In genomic region chr5:424259-425110, GRCh38 we compare ENCODE assay signal across 8 cellular contexts. TPM values are rescaled to one million over a fixed set of nuclear protein-coding genes. Genes with fewer than 3 reads are reported as not detected.
DNase-seq lines count a peak whose midpoint lies in the region; ATAC-seq, FAIRE-seq and TF ChIP-seq lines count a peak whose summit lies in the region.

No MANE protein-coding gene starts in this region.

- peaks cover 15% of the 10 kb centered on the region for H3K4me1 Mint-ChIP-seq in activated T-helper 2 cell treated with anti-CD3 and anti-CD28 coated beads, Interferon-gamma antibody, Interleukin-2, Interleukin-4, amounts not matched to agents 10 μg/mL and 5 μg/mL and 100 μg/mL, durations not matched to agents 14 hours and 24 hours and 36 hours (ENCODE audit: low read depth)

- no peak overlapping the region for H3K4me2 ChIP-seq in HepG2 (ENCODE audit: low read depth, low read length)

- H3K9me3 ChIP-seq in lower lobe of right lung (no peaks in the 10 kb centered on the region), HepG2 (ENCODE audit: low read length) (no peaks in the 10 kb centered on the region)

- in situ Hi-C loops in HepG2 (cut with HindIII; ENCODE audit: extremely low pct_ligation_motif_present, low pct_unique_long_range_greater_than_20kb) = no loop called here

- WGBS in HepG2 (ENCODE audit: low lambda C conversion rate) = 80% methylated on average over 10 of the region's 11 CpGs

- POLR2A ChIA-PET in HepG2 (lab: Yijun Ruan, JAX) = no interaction called here

- TF ChIP-seq RAD21 in HepG2 (CRISPR knock-in tag; IDR thresholded peaks at IDR 0.05) = no peak

- TF ChIP-seq EP300 in HepG2 (IDR thresholded peaks at IDR 0.05; ENCODE audit: low read depth in 2 of 2, low read length in 2 of 2) = no peak
- no peak for TF ChIP-seq EP300 in HepG2 (CRISPR knock-in tag; IDR thresholded peaks at IDR 0.05; ENCODE audit: borderline replicate concordance)

- H3K36me3 Mint-ChIP-seq in activated T-helper 2 cell treated with anti-CD3 and anti-CD28 coated beads, Interferon-gamma antibody, Interleukin-2, Interleukin-4, amounts not matched to agents 10 μg/mL and 5 μg/mL and 100 μg/mL, durations not matched to agents 14 hours and 24 hours and 36 hours (ENCODE audit: low read depth) = peaks cover 52% of the 10 kb centered on the region

- no peak for FAIRE-seq in HepG2 (lab: Jason Lieb, UNC)

- CTCF ChIA-PET in HepG2 (lab: Yijun Ruan, JAX; ENCODE audit: low intra/inter-chr PET ratio, low total read pairs) = no interaction called here

- H3K36me3 ChIP-seq in lower lobe of right lung = peaks cover 4% of the 10 kb centered on the region
- H3K36me3 ChIP-seq in HepG2 (replicated peaks in 1 of 2; ENCODE audit: control insufficient read depth in 1 of 2, insufficient read depth in 2 of 2, low read length in 2 of 2) = no peaks in the 10 kb centered on the region

- no peaks in the 10 kb centered on the region for H4K20me1 ChIP-seq in HepG2 (ENCODE audit: insufficient read depth, low read length)

- ATAC-seq in GM19328 (IDR thresholded peaks at IDR 0.05; ENCODE audit: unreplicated experiment) (peak; percentile 85), HG03103 (IDR thresholded peaks at IDR 0.05; ENCODE audit: low read depth, unreplicated experiment) (peak; percentile 80), lower lobe of right lung (no peak), HepG2 (no peak)

- H3K27me3 Mint-ChIP-seq in activated T-helper 2 cell treated with anti-CD3 and anti-CD28 coated beads, Interferon-gamma antibody, Interleukin-2, Interleukin-4, amounts not matched to agents 10 μg/mL and 5 μg/mL and 100 μg/mL, durations not matched to agents 14 hours and 24 hours and 36 hours (ENCODE audit: low read depth) = no peaks in the 10 kb centered on the region

- H3K9me3 Mint-ChIP-seq in activated T-helper 2 cell treated with anti-CD3 and anti-CD28 coated beads, Interferon-gamma antibody, Interleukin-2, Interleukin-4, amounts not matched to agents 10 μg/mL and 5 μg/mL and 100 μg/mL, durations not matched to agents 14 hours and 24 hours and 36 hours = no peaks in the 10 kb centered on the region

- H2AFZ ChIP-seq in HepG2 (ENCODE audit: low read length) = no peak overlapping the region

- TF ChIP-seq CTCF in lower lobe of right lung (IDR thresholded peaks at IDR 0.05) = no peak
- TF ChIP-seq CTCF in HepG2 (CRISPR knock-in tag; IDR thresholded peaks at IDR 0.05) = no peak

- H3K4me3 Mint-ChIP-seq in activated T-helper 2 cell treated with anti-CD3 and anti-CD28 coated beads, Interferon-gamma antibody, Interleukin-2, Interleukin-4, amounts not matched to agents 10 μg/mL and 5 μg/mL and 100 μg/mL, durations not matched to agents 14 hours and 24 hours and 36 hours (ENCODE audit: low read depth) = no peak overlapping the region

- peak overlapping the region; percentile 38 for H3K27ac Mint-ChIP-seq in activated T-helper 2 cell treated with anti-CD3 and anti-CD28 coated beads, Interferon-gamma antibody, Interleukin-2, Interleukin-4, amounts not matched to agents 10 μg/mL and 5 μg/mL and 100 μg/mL, durations not matched to agents 14 hours and 24 hours and 36 hours

- H3K27me3 ChIP-seq in lower lobe of right lung (ENCODE audit: low read depth) (no peaks in the 10 kb centered on the region), HepG2 (ENCODE audit: control insufficient read depth in 1 of 2, insufficient read depth in 2 of 2, low read length in 2 of 2) (no peaks in the 10 kb centered on the region)

- DNase-seq in EH (ENCODE audit: low read depth) = peak; percentile 82
- no peak for DNase-seq in activated T-helper 2 cell treated with anti-CD3 and anti-CD28 coated beads, Interferon-gamma antibody, Interleukin-2, Interleukin-4, amounts not matched to agents 10 μg/mL and 5 μg/mL and 100 μg/mL, durations not matched to agents 14 hours and 24 hours and 36 hours (ENCODE audit: low spot score)
- DNase-seq in lower lobe of right lung = no peak
- no peak for DNase-seq in SW 1271 (lab: John Stamatoyannopoulos, UW)
- DNase-seq in mucosa of gallbladder (ENCODE audit: low spot score) = no peak
- no peak for DNase-seq in HepG2 (ENCODE audit: low spot score)

- no peak overlapping the region for H3K9ac ChIP-seq in HepG2 (ENCODE audit: insufficient read depth, low read depth, low read length)

- TF ChIP-seq POLR2A in HepG2 (IDR thresholded peaks at IDR 0.05; ENCODE audit: insufficient read depth in 1 of 2, low read depth in 2 of 2, low read length in 2 of 2) = no peak

- H3K27ac ChIP-seq in lower lobe of right lung = no peak overlapping the region
- no peak overlapping the region for H3K27ac ChIP-seq in HepG2 (ENCODE audit: extremely low read length, insufficient read depth, low read length)

- intact Hi-C loops in activated T-helper 2 cell treated with anti-CD3 and anti-CD28 coated beads, Interferon-gamma antibody, Interleukin-2, Interleukin-4, amounts not matched to agents 10 μg/mL and 5 μg/mL and 100 μg/mL, durations not matched to agents 14 hours and 24 hours and 36 hours (cut with micrococcal nuclease) = no loop called here
- intact Hi-C loops in lower lobe of right lung (cut with DNase I) (no loop called here), HepG2 (cut with micrococcal nuclease; ENCODE audit: unreplicated experiment) (no loop called here)

- H3K4me1 ChIP-seq in lower lobe of right lung (no peaks in the 10 kb centered on the region), HepG2 (ENCODE audit: insufficient read depth, low read length) (no peaks in the 10 kb centered on the region)

- H3K4me3 ChIP-seq in lower lobe of right lung = no peak overlapping the region
- H3K4me3 ChIP-seq in HepG2 (replicated peaks in 1 of 3; ENCODE audit: insufficient read depth in 1 of 3, low read depth in 2 of 3, low read length in 3 of 3) = no peak overlapping the region

- no peaks in the 10 kb centered on the region for H3K79me2 ChIP-seq in HepG2 (ENCODE audit: insufficient read depth, low read length)

- no TSS peak for BruUV-seq in HepG2 (replicated peaks; lab: Mats Ljungman, UMichigan)

TF ChIP-seq in HepG2, 621 proteins besides CTCF, POLR2A, EP300 and RAD21:
- TF ChIP-seq FUBP1 (CRISPR knock-in tag; IDR thresholded peaks at IDR 0.05; ENCODE audit: borderline replicate concordance) (no peak), MXD4 (CRISPR knock-in tag; IDR thresholded peaks at IDR 0.05) (no peak), ZNF879 (CRISPR knock-in tag; IDR thresholded peaks at IDR 0.05) (no peak)
- TF ChIP-seq, protein P1, sequence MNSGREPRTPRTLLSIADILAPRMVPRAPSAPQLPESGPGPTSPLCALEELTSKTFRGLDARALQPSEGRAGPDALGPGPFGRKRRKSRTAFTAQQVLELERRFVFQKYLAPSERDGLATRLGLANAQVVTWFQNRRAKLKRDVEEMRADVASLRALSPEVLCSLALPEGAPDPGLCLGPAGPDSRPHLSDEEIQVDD (CRISPR knock-in tag; IDR thresholded peaks at IDR 0.05; ENCODE audit: borderline replicate concordance) = no peak

RNA-seq across cellular contexts. Expression of gene EXOC3, which starts 18.5 kb away (rescaled TPM):
- 62.3 and 66.4 TPM in 2 replicates for total RNA-seq in activated T-helper 2 cell treated with anti-CD3 and anti-CD28 coated beads, Interferon-gamma antibody, Interleukin-2, Interleukin-4, amounts not matched to agents 10 μg/mL and 5 μg/mL and 100 μg/mL, durations not matched to agents 14 hours and 24 hours and 36 hours
- 58.9 TPM for total RNA-seq in lower lobe of right lung
- total RNA-seq in mucosa of gallbladder = 71.6 TPM
- 16.0 and 20.5 TPM in 2 replicates for total RNA-seq in HepG2 (2016; rRNA removed; fragmentation: Illumina TruSeq; extraction: Trizol)
- total RNA-seq in HepG2 (2016; cell fraction: cytosol; rRNA removed; fragmentation: Illumina TruSeq; extraction: Trizol; ENCODE audit: low read depth) = 7.2 and 7.9 TPM in 2 replicates
- total RNA-seq in HepG2 (2016; cell fraction: insoluble cytoplasmic fraction; rRNA removed; fragmentation: Illumina TruSeq; extraction: Trizol) = 14.6 and 19.5 TPM in 2 replicates
- total RNA-seq in HepG2 (2016; cell fraction: membrane; rRNA removed; fragmentation: Illumina TruSeq; extraction: Trizol) = 13.8 and 14.1 TPM in 2 replicates
- 11.2 and 13.3 TPM in 2 replicates for total RNA-seq in HepG2 (2016; cell fraction: nucleus; rRNA removed; fragmentation: Illumina TruSeq; extraction: Trizol)
- polyA plus RNA-seq in HepG2 (2011; rRNA removed) = 9.2 and 11.8 TPM in 2 replicates
- 6.8 and 8.3 TPM in 2 replicates for polyA plus RNA-seq in HepG2 (2011; cell fraction: cytosol; rRNA removed)
- 26.9 and 28.5 TPM in 2 replicates for polyA plus RNA-seq in HepG2 (2011; cell fraction: nucleus; rRNA removed)
- 14.6 and 15.2 TPM in 2 replicates for polyA plus RNA-seq in HepG2 (2012)
- polyA plus RNA-seq in HepG2 (2016; cell fraction: cytosol; fragmentation: Illumina TruSeq; extraction: Trizol; ENCODE audit: low read depth) = 5.5 and 5.9 TPM in 2 replicates
- polyA plus RNA-seq in HepG2 (2016; cell fraction: insoluble cytoplasmic fraction; fragmentation: Illumina TruSeq; extraction: Trizol; ENCODE audit: low read depth) = 14.3 and 16.5 TPM in 2 replicates
- polyA plus RNA-seq in HepG2 (2016; cell fraction: membrane; fragmentation: Illumina TruSeq; extraction: Trizol; ENCODE audit: low read depth) = 7.8 and 8.8 TPM in 2 replicates
- polyA plus RNA-seq in HepG2 (2016; cell fraction: nucleus; fragmentation: Illumina TruSeq; extraction: Trizol; ENCODE audit: insufficient read depth, low read depth) = 28.1 and 32.7 TPM in 2 replicates
- polyA minus RNA-seq in HepG2 (2011; rRNA and poly(A)+ RNA removed; ENCODE audit: low replicate concordance) = 15.9 and 55.4 TPM in 2 replicates
- 6.1 and 7.2 TPM in 2 replicates for polyA minus RNA-seq in HepG2 (2011; cell fraction: cytosol; rRNA and poly(A)+ RNA removed)
- polyA minus RNA-seq in HepG2 (2011; cell fraction: nucleus; rRNA and poly(A)+ RNA removed) = 12.9 and 14.2 TPM in 2 replicates

Comparison
In these comparisons a context has a peak if more than half of its experiments do, and no peak if none do; other contexts are left out.
1. ATAC-seq: peak in GM19328 (single experiment) and HG03103 (single experiment); none in lower lobe of right lung (0 of 2) and HepG2 (single experiment).